ENCODE assay signal across 9 cellular contexts in the genomic region with DNA sequence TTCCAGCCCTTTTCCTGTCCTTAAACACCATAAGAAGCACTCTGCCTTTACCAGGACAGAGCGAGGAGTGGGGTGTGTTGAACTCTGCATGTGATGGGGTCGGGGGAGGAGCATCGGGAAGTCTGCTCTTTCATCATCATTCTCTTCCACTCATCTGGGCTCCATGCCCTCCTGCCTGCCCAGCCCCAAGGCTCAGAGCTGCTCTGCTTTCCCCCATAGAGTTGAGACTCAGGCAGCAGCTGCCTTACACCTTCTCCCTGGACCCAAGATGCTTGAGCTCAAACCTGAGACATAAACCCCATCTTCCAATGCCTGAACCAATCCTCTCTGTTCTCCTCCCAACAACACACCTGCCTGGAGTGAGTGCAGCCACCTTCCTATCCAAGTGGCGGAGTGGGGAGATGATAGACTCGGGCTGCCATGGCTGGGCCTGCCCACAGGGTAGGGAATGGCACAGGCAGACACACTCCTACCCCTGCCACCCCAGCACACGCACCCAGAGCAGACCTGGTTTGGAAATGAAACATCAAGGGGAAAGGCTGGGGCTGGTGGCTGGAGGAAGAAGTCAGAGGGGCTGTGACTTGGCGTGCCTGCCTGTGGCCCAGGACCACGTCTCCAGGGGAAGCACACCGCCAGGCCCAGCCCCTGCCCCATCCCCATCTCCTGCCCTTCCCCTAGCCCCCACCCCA. TPM values are rescaled to one million over a fixed set of nuclear protein-coding genes. Genes with fewer than 3 reads are reported as not detected.
DNase-seq lines count a peak whose midpoint lies in the region; ATAC-seq and TF ChIP-seq lines count a peak whose summit lies in the region.
"Had no signal": no experiment of that assay in that cellular context is flagged by ENCODE, and none has a peak within 500 bp of the region (broad histone marks: within the 10 kb centered on the region; RNA-seq: fewer than 3 reads in every experiment).

No MANE protein-coding gene starts in this region.

- H3K27ac Mint-ChIP-seq in CD4-positive, alpha-beta memory T cell, result peak overlapping the region; percentile 12 to 87 (median 75)
- H3K27ac Mint-ChIP-seq in chondrocyte (ENCODE audit: unreplicated experiment), result peak overlapping the region; percentile 81

- H3K27me3 ChIP-seq in CD4-positive, alpha-beta memory T cell (ENCODE audit: insufficient read depth, low read length), result no peaks in the 10 kb centered on the region

- no peaks in the 10 kb centered on the region for H3K36me3 ChIP-seq in CD4-positive, alpha-beta memory T cell (ENCODE audit: insufficient read depth, low read length)
- no peaks in the 10 kb centered on the region for H3K36me3 ChIP-seq in mucosa of descending colon (ENCODE audit: low read depth)

- H3K9me3 Mint-ChIP-seq in CD4-positive, alpha-beta memory T cell, result peaks cover 0 to 2% (median 0%) of the 10 kb centered on the region in 8 donors
- H3K9me3 Mint-ChIP-seq in chondrocyte (ENCODE audit: low read depth), result no peaks in the 10 kb centered on the region

- peaks cover 28 to 61% (median 37%) of the 10 kb centered on the region in 4 donors for H3K4me1 Mint-ChIP-seq in CD4-positive, alpha-beta memory T cell
- H3K4me1 Mint-ChIP-seq in chondrocyte (ENCODE audit: low read depth), result peaks cover 30% of the 10 kb centered on the region

- ATAC-seq in mucosa of descending colon, result peak; percentile 4

- TF ChIP-seq CTCF in chondrocyte (IDR thresholded peaks at IDR 0.05), result no peak
- no peak for TF ChIP-seq CTCF in mucosa of descending colon (IDR thresholded peaks at IDR 0.05)

- H3K4me3 ChIP-seq in CD4-positive, alpha-beta memory T cell (ENCODE audit: low read length in 2 of 2), result no peak overlapping the region
- no peak overlapping the region for H3K4me3 ChIP-seq in mucosa of descending colon

- intact Hi-C loops in CD4-positive, alpha-beta memory T cell (cut with micrococcal nuclease), result loop anchor here (1.0 to 2.0 kb wide), 2 partner anchors 28 to 70 kb away; a partner anchor contains a TSS
- intact Hi-C loops in mucosa of descending colon (cut with DNase I, micrococcal nuclease), result no loop called here

- H3K4me3 Mint-ChIP-seq in CD4-positive, alpha-beta memory T cell, result peak overlapping the region in 7 of 8 donors; percentile 14 to 86 (median 70)
- H3K4me3 Mint-ChIP-seq in chondrocyte (ENCODE audit: unreplicated experiment), result peak overlapping the region; percentile 26

- peak overlapping the region; percentile 29 for H3K27ac ChIP-seq in CD4-positive, alpha-beta memory T cell (ENCODE audit: low read depth, low read length)

- no peak for DNase-seq in CD4-positive, alpha-beta memory T cell
- DNase-seq in MV-4-11 (lab: John Stamatoyannopoulos, UW) (peak; percentile 70), chondrocyte (ENCODE audit: low spot score) (no peak), mucosa of descending colon (peak in 1 of 3 donors; percentile 50), NCI-H2171 (lab: John Stamatoyannopoulos, UW) (no peak), foreskin melanocyte (no peak), cortex of kidney (lab: John Stamatoyannopoulos, UW) (no peak), ureter (ENCODE audit: low spot score) (no peak)

- POLR2A ChIA-PET in CD4-positive, alpha-beta memory T cell (lab: Charles Lee; ENCODE audit: partially characterized antibody), result interaction anchor here (5.1 kb wide), 1 partner anchor 27 kb away, joined by 34 read pairs; a partner anchor contains a TSS

- CTCF ChIA-PET in CD4-positive, alpha-beta memory T cell (lab: Charles Lee; ENCODE audit: partially characterized antibody), result interaction anchor here (3.3 kb wide), 1 partner anchor 27 kb away, joined by 13 read pairs; no protein-coding TSS in a partner anchor

- H3K4me1 ChIP-seq in CD4-positive, alpha-beta memory T cell (ENCODE audit: insufficient read depth, low read length), result peaks cover 35% of the 10 kb centered on the region
- peaks cover 17% of the 10 kb centered on the region for H3K4me1 ChIP-seq in mucosa of descending colon (ENCODE audit: low read depth)

- no peaks in the 10 kb centered on the region for H3K27me3 Mint-ChIP-seq in CD4-positive, alpha-beta memory T cell
- H3K27me3 Mint-ChIP-seq in chondrocyte (ENCODE audit: low read depth), result no peaks in the 10 kb centered on the region

- H3K36me3 Mint-ChIP-seq in CD4-positive, alpha-beta memory T cell, result no peaks in the 10 kb centered on the region
- H3K36me3 Mint-ChIP-seq in chondrocyte (ENCODE audit: low read depth), result no peaks in the 10 kb centered on the region

- H3K9me3 ChIP-seq in CD4-positive, alpha-beta memory T cell (ENCODE audit: control insufficient read depth in 1 of 2, low read length in 2 of 2), result no peaks in the 10 kb centered on the region
- no peaks in the 10 kb centered on the region for H3K9me3 ChIP-seq in mucosa of descending colon

RNA-seq across cellular contexts. Expression of a gene that starts 28.4 kb away (rescaled TPM):
- 10 to 100 TPM; 12.2 to 15.7 TPM for total RNA-seq in CD4-positive, alpha-beta memory T cell
- polyA plus RNA-seq in CD4-positive, alpha-beta memory T cell, result 10 to 100 TPM in 1 of 2 donors, 1 to 10 TPM in 1; 8.2 to 17.6 TPM
- total RNA-seq in chondrocyte, result 10.7 to 12.4 TPM (median 11.6 TPM) in 3 replicates
- total RNA-seq in mucosa of descending colon, result 10 to 100 TPM; 35.2 to 44.5 (median 40.2) TPM
- total RNA-seq in ureter, result 29.4 TPM

RNA-seq across cellular contexts. Expression of a gene that starts 40.2 kb away (rescaled TPM):
- not detected for total RNA-seq in CD4-positive, alpha-beta memory T cell
- not detected for polyA plus RNA-seq in CD4-positive, alpha-beta memory T cell
- total RNA-seq in chondrocyte (not detected in 3 replicates), mucosa of descending colon (not detected), ureter (not detected)
- total RNA-seq: glomerular endothelial cell had no signal
